Comparison of ENCODE assay signal across 20 cellular contexts in genomic region chr7:151813997-151814396, GRCh38.
A peak's percentile ranks its signal among the peaks of the same experiment; 100 is the strongest.
DNase-seq lines count a peak whose midpoint lies in the region; ATAC-seq and TF ChIP-seq lines count a peak whose summit lies in the region.
"Had no signal": no experiment of that assay in that cellular context is flagged by ENCODE, and none has a peak within 500 bp of the region (broad histone marks: within the 10 kb centered on the region; RNA-seq: fewer than 3 reads in every experiment).

No MANE protein-coding gene starts in this region.

- TF ChIP-seq POLR2A in thyroid gland (IDR thresholded peaks at IDR 0.05) = no peak
- TF ChIP-seq POLR2A in stomach (IDR thresholded peaks at IDR 0.05) = no peak

- H3K27me3 Mint-ChIP-seq in activated T-helper 17 cell treated with anti-CD3 and anti-CD28 coated beads, Interleukin-2, amount 50 U/mL, for 72 hours = no peaks in the 10 kb centered on the region
- H3K27me3 Mint-ChIP-seq: activated CD4-positive, alpha-beta T cell treated with anti-CD3 and anti-CD28 coated beads, Interleukin-2, amount 10 ng/mL, durations not matched to agents 7 days and 5 days; naive thymus-derived CD8-positive, alpha-beta T cell had no signal

- no peaks in the 10 kb centered on the region for H4K20me1 ChIP-seq in osteoblast (ENCODE audit: insufficient read depth, low read length)

- DNase-seq in activated CD4-positive, alpha-beta T cell treated with anti-CD3 and anti-CD28 coated beads for 48 hours = peak; percentile 14
- no peak for DNase-seq in activated CD4-positive, alpha-beta T cell treated with anti-CD3 and anti-CD28 coated beads, Interleukin-2, amount 50 U/mL, for 4 hours
- DNase-seq in epithelial cell of esophagus (ENCODE audit: low read depth) = peak; percentile 15
- peak; percentile 89 for DNase-seq in osteoblast (ENCODE audit: insufficient read length, low spot score, missing footprints)
- DNase-seq in SIG-M5 (lab: John Stamatoyannopoulos, UW) = no peak
- DNase-seq in thyroid gland = no peak
- no peak for DNase-seq in stomach
- DNase-seq: activated CD4-positive, alpha-beta T cell treated with anti-CD3 and anti-CD28 coated beads, Interleukin-2, amount 10 ng/mL, durations not matched to agents 7 days and 5 days; central memory CD4-positive, alpha-beta T cell; gastrocnemius medialis; naive thymus-derived CD8-positive, alpha-beta T cell; PC-9; stimulated activated naive CD4-positive, alpha-beta T cell; T1000 had no signal

- H3K36me3 ChIP-seq in osteoblast (ENCODE audit: insufficient read depth, low read length) (no peaks in the 10 kb centered on the region), thyroid gland (no peaks in the 10 kb centered on the region), stomach (no peaks in the 10 kb centered on the region)
- H3K36me3 ChIP-seq: gastrocnemius medialis, HAP-1 had no signal

- peaks cover 13% of the 10 kb centered on the region for H3K4me1 Mint-ChIP-seq in activated T-helper 17 cell treated with anti-CD3 and anti-CD28 coated beads, Interleukin-2, amount 50 U/mL, for 72 hours
- H3K4me1 Mint-ChIP-seq: activated CD4-positive, alpha-beta T cell treated with anti-CD3 and anti-CD28 coated beads, Interleukin-2, amount 10 ng/mL, durations not matched to agents 7 days and 5 days had no signal

- H3K9me3 ChIP-seq in osteoblast (ENCODE audit: low read depth, low read length) = no peaks in the 10 kb centered on the region
- H3K9me3 ChIP-seq in thyroid gland = no peaks in the 10 kb centered on the region
- no peaks in the 10 kb centered on the region for H3K9me3 ChIP-seq in stomach
- H3K9me3 ChIP-seq: A549, gastrocnemius medialis, HAP-1, psoas muscle had no signal

- H3K4me1 ChIP-seq in osteoblast (ENCODE audit: insufficient read depth, low read length) (no peaks in the 10 kb centered on the region), thyroid gland (no peaks in the 10 kb centered on the region), stomach (peaks cover 16 to 41% (median 36%) of the 10 kb centered on the region in 4 donors)
- H3K4me1 ChIP-seq: gastrocnemius medialis, HAP-1, psoas muscle had no signal

- H3K4me2 ChIP-seq in osteoblast (ENCODE audit: insufficient read depth, low read length) = no peak overlapping the region
- H3K4me2 ChIP-seq: A549, PC-9 had no signal

- TF ChIP-seq EP300 in stomach (IDR thresholded peaks at IDR 0.05) = no peak

- no peaks in the 10 kb centered on the region for H3K36me3 Mint-ChIP-seq in activated T-helper 17 cell treated with anti-CD3 and anti-CD28 coated beads, Interleukin-2, amount 50 U/mL, for 72 hours (ENCODE audit: low read depth)

- H2AFZ ChIP-seq in osteoblast (ENCODE audit: low read length) = no peak overlapping the region
- H2AFZ ChIP-seq: PC-9 had no signal

- TF ChIP-seq CTCF in epithelial cell of esophagus (IDR thresholded peaks at IDR 0.05; ENCODE audit: insufficient read depth, low read depth, low read length, missing control alignments) (no peak), osteoblast (IDR thresholded peaks at IDR 0.05; ENCODE audit: extremely low read depth, low read depth, low read length) (no peak), thyroid gland (IDR thresholded peaks at IDR 0.05) (no peak), stomach (IDR thresholded peaks at IDR 0.05) (no peak)

- H3K4me3 ChIP-seq in epithelial cell of esophagus (ENCODE audit: low read length) = no peak overlapping the region
- no peak overlapping the region for H3K4me3 ChIP-seq in osteoblast (ENCODE audit: insufficient read depth, low read length)
- no peak overlapping the region for H3K4me3 ChIP-seq in thyroid gland (replicated peaks in 1 of 3)
- H3K4me3 ChIP-seq in stomach = no peak overlapping the region
- H3K4me3 ChIP-seq: A549, gastrocnemius medialis, HAP-1, PC-9, psoas muscle had no signal

- no peaks in the 10 kb centered on the region for H3K9me3 Mint-ChIP-seq in activated T-helper 17 cell treated with anti-CD3 and anti-CD28 coated beads, Interleukin-2, amount 50 U/mL, for 72 hours
- H3K9me3 Mint-ChIP-seq: activated CD4-positive, alpha-beta T cell treated with anti-CD3 and anti-CD28 coated beads, Interleukin-2, amount 10 ng/mL, durations not matched to agents 7 days and 5 days; activated T-helper 1 cell treated with anti-CD3 and anti-CD28 coated beads, Interleukin-12 subunit alpha, Interleukin-12 subunit beta, Interleukin-2, Interleukin-4 antibody, amounts not matched to agents 30 ng/mL and 10 ng/mL and 1 ng/mL, durations not matched to agents 14 hours and 24 hours and 36 hours; naive thymus-derived CD8-positive, alpha-beta T cell had no signal

- H3K27ac Mint-ChIP-seq in activated T-helper 17 cell treated with anti-CD3 and anti-CD28 coated beads, Interleukin-2, amount 50 U/mL, for 72 hours = peak overlapping the region; percentile 32
- H3K27ac Mint-ChIP-seq: activated CD4-positive, alpha-beta T cell treated with anti-CD3 and anti-CD28 coated beads, Interleukin-2, amount 10 ng/mL, durations not matched to agents 7 days and 5 days; activated T-helper 1 cell treated with anti-CD3 and anti-CD28 coated beads, Interleukin-12 subunit alpha, Interleukin-12 subunit beta, Interleukin-2, Interleukin-4 antibody, amounts not matched to agents 30 ng/mL and 10 ng/mL and 1 ng/mL, durations not matched to agents 14 hours and 24 hours and 36 hours had no signal

- no peaks in the 10 kb centered on the region for H3K79me2 ChIP-seq in osteoblast (ENCODE audit: insufficient read depth, low read length)

- H3K27me3 ChIP-seq in osteoblast (ENCODE audit: insufficient read depth, low read length) (peaks cover 26% of the 10 kb centered on the region), thyroid gland (no peaks in the 10 kb centered on the region), stomach (no peaks in the 10 kb centered on the region)
- H3K27me3 ChIP-seq: gastrocnemius medialis had no signal

- H3K4me3 Mint-ChIP-seq in activated T-helper 17 cell treated with anti-CD3 and anti-CD28 coated beads, Interleukin-2, amount 50 U/mL, for 72 hours = no peak overlapping the region
- H3K4me3 Mint-ChIP-seq: activated CD4-positive, alpha-beta T cell treated with anti-CD3 and anti-CD28 coated beads, Interleukin-2, amount 10 ng/mL, durations not matched to agents 7 days and 5 days; activated T-helper 1 cell treated with anti-CD3 and anti-CD28 coated beads, Interleukin-12 subunit alpha, Interleukin-12 subunit beta, Interleukin-2, Interleukin-4 antibody, amounts not matched to agents 30 ng/mL and 10 ng/mL and 1 ng/mL, durations not matched to agents 14 hours and 24 hours and 36 hours; naive thymus-derived CD8-positive, alpha-beta T cell had no signal

- intact Hi-C loops in thyroid gland (cut with DNase I) (no loop called here), stomach (cut with DNase I; ENCODE audit: low total_unique reads) (no loop called here)

- H3K27ac ChIP-seq in osteoblast (ENCODE audit: low read depth, low read length) (no peak overlapping the region), thyroid gland (no peak overlapping the region), stomach (no peak overlapping the region)
- H3K27ac ChIP-seq: A549, epithelial cell of prostate, gastrocnemius medialis, PC-9, psoas muscle had no signal

- WGBS in thyroid gland, 2 donors = 84 to 90% methylated on average over 5 of the region's 5 CpGs
- WGBS in stomach, 5 donors = 85 to 93% (median 89%) methylated on average over 5 of the region's 5 CpGs

- ATAC-seq in activated T-helper 17 cell treated with anti-CD3 and anti-CD28 coated beads, Interleukin-2, amount 50 U/mL, for 72 hours (replicated peaks) = peak; percentile 76
- ATAC-seq: gastrocnemius medialis; naive thymus-derived CD8-positive, alpha-beta T cell; psoas muscle had no signal

Comparison
In these comparisons a context has a peak if more than half of its experiments do, and no peak if none do; other contexts are left out.
1. DNase-seq: peak in activated CD4-positive, alpha-beta T cell treated with anti-CD3 and anti-CD28 coated beads for 48 hours (single experiment), epithelial cell of esophagus (single experiment) and osteoblast (single experiment); none in activated CD4-positive, alpha-beta T cell treated with anti-CD3 and anti-CD28 coated beads, Interleukin-2, amount 50 U/mL, for 4 hours (0 of 2), SIG-M5 (single experiment), thyroid gland (0 of 2) and stomach (single experiment).